In the genomic region with DNA sequence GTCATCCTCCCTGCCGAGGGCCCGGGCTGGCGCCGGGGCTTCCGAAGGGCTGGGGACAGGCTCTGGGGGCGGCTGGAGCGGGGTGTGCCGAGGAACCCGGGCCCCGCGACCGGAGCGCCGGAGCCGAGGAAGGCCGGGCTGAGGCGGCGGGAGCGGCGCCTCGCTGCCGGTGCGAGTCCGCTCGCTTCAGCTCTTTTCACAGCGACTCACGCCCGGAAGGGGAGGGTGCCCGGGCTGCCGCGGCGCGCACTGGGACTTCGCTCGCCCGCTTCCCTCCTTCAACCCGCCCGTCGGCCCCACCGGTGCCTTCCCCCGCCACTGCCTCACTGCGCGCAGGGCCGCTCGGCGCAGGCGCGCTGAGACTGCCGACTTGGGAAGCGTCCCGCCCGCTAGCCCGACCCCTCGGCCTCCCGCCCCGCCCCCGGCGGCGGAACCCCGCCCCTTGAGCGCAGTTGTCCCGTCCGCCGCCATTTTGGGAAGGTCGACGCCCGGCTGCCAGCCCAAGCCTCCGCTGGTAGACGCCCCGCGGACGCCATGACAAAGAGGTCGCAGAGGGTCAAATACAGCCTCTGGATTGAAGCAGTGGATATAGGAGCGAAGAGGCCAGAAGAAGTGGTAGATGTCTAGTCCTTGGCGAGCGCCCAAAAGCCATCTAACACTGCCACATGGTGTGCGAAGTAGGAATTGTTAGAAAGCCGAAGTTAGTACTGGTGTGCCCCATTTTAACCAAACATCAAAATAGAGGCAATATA, we compare ENCODE assay signal across 8 cellular contexts. TPM values are rescaled to one million over a fixed set of nuclear protein-coding genes. Genes with fewer than 3 reads are reported as not detected.
DNase-seq lines count a peak whose midpoint lies in the region; ATAC-seq and TF ChIP-seq lines count a peak whose summit lies in the region.

TSS of gene UBE2G1 (minus strand) at position 364 of the 752 bp plus-strand sequence. CDS start at position 5, 359 bp downstream.

- peaks cover 7 to 26% of the 10 kb centered on the region in 2 donors for H3K4me1 ChIP-seq in thoracic aorta (ENCODE audit: control insufficient read depth in 1 of 2, low read depth in 2 of 2)

- H3K36me3 ChIP-seq in thoracic aorta = no peaks in the 10 kb centered on the region

- H3K9me3 Mint-ChIP-seq in activated naive CD4-positive, alpha-beta T cell treated with anti-CD3 and anti-CD28 coated beads, Interleukin-2, amount 50 U/mL, for 24 hours = no peaks in the 10 kb centered on the region

- POLR2A ChIA-PET in GM10248 (lab: Yijun Ruan, JAX) = interaction anchor here (0.5 to 1.3 kb wide), 2 partner anchors 9 to 25 kb away, joined by 4 read pairs; no protein-coding TSS in a partner anchor

- H3K36me3 Mint-ChIP-seq in activated naive CD4-positive, alpha-beta T cell treated with anti-CD3 and anti-CD28 coated beads, Interleukin-2, amount 50 U/mL, for 24 hours = peaks cover 2% of the 10 kb centered on the region

- H3K4me3 ChIP-seq in thoracic aorta = peak within 1 kb of the TSS; percentile 96

- peak within 1 kb of the TSS; percentile 99 for H3K27ac ChIP-seq in thoracic aorta

- peak; percentile 97 for DNase-seq in GM10248 (ENCODE audit: extremely low spot score)
- DNase-seq in NCI-H1092 (lab: John Stamatoyannopoulos, UW) = peak; percentile 88
- peak; percentile 56 for DNase-seq in glomerular endothelial cell (ENCODE audit: extremely low read depth, low read depth, low spot score)
- DNase-seq in omental fat pad (ENCODE audit: low spot score) = peak; percentile 94
- DNase-seq in thoracic aorta (ENCODE audit: low spot score) = peak; percentile 90

- H3K27ac Mint-ChIP-seq in activated naive CD4-positive, alpha-beta T cell treated with anti-CD3 and anti-CD28 coated beads, Interleukin-2, amount 50 U/mL, for 24 hours = peak within 1 kb of the TSS; percentile 95

- peak within 1 kb of the TSS; percentile 87 for H3K4me3 Mint-ChIP-seq in activated naive CD4-positive, alpha-beta T cell treated with anti-CD3 and anti-CD28 coated beads, Interleukin-2, amount 50 U/mL, for 24 hours

- H3K27me3 Mint-ChIP-seq in activated naive CD4-positive, alpha-beta T cell treated with anti-CD3 and anti-CD28 coated beads, Interleukin-2, amount 50 U/mL, for 24 hours = no peaks in the 10 kb centered on the region

- H3K27me3 ChIP-seq in thoracic aorta (replicated peaks; ENCODE audit: insufficient read depth) = no peaks in the 10 kb centered on the region

- CTCF ChIA-PET in GM10248 (lab: Yijun Ruan, JAX) = interaction anchor here (0.8 to 1.1 kb wide), 3 partner anchors 47 to 151 kb away, joined by 3 to 4 read pairs (median 3); no protein-coding TSS in a partner anchor

- no peaks in the 10 kb centered on the region for H3K9me3 ChIP-seq in thoracic aorta

- ATAC-seq in HG02571 (IDR thresholded peaks at IDR 0.05; ENCODE audit: unreplicated experiment) (peak; percentile 67), SK-N-SH treated with all-trans-retinoic acid at 6 μM for 48 hours (peak; percentile 92), omental fat pad (ENCODE audit: low FRiP score) (peak; percentile 96), thoracic aorta (ENCODE audit: insufficient number of reproducible peaks, low FRiP score, low read depth) (peak; percentile 93)

- H3K4me1 Mint-ChIP-seq in activated naive CD4-positive, alpha-beta T cell treated with anti-CD3 and anti-CD28 coated beads, Interleukin-2, amount 50 U/mL, for 24 hours = peaks cover 34% of the 10 kb centered on the region

- TF ChIP-seq CTCF in GM10248 (IDR thresholded peaks at IDR 0.05; ENCODE audit: control extremely low read depth, extremely low read depth, low read depth, missing control alignments) (peak; percentile 27), omental fat pad (IDR thresholded peaks at IDR 0.05) (no peak), thoracic aorta (IDR thresholded peaks at IDR 0.05) (no peak)

TF ChIP-seq in SK-N-SH treated with all-trans-retinoic acid at 6 μM for 48 hours, 23 proteins besides CTCF, POLR2A, EP300 and RAD21 (continues in another document):
- TF ChIP-seq RARB (CRISPR knock-in tag; IDR thresholded peaks at IDR 0.05) = no peak
- TF ChIP-seq, protein P1, sequence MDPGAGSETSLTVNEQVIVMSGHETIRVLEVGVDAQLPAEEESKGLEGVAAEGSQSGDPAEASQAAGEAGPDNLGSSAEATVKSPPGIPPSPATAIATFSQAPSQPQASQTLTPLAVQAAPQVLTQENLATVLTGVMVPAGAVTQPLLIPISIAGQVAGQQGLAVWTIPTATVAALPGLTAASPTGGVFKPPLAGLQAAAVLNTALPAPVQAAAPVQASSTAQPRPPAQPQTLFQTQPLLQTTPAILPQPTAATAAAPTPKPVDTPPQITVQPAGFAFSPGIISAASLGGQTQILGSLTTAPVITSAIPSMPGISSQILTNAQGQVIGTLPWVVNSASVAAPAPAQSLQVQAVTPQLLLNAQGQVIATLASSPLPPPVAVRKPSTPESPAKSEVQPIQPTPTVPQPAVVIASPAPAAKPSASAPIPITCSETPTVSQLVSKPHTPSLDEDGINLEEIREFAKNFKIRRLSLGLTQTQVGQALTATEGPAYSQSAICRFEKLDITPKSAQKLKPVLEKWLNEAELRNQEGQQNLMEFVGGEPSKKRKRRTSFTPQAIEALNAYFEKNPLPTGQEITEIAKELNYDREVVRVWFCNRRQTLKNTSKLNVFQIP (CRISPR knock-in tag; IDR thresholded peaks at IDR 0.05; ENCODE audit: borderline replicate concordance, low read depth) = no peak
- no peak for TF ChIP-seq PPARA (CRISPR knock-in tag; IDR thresholded peaks at IDR 0.05; ENCODE audit: borderline replicate concordance)
- no peak for TF ChIP-seq ESRRG (CRISPR knock-in tag; IDR thresholded peaks at IDR 0.05)
- TF ChIP-seq TSHZ2 (CRISPR knock-in tag; IDR thresholded peaks at IDR 0.05) = no peak
- TF ChIP-seq CREB5 (CRISPR knock-in tag; IDR thresholded peaks at IDR 0.05; ENCODE audit: low read depth) = no peak
- no peak for TF ChIP-seq CSRNP3 (CRISPR knock-in tag; IDR thresholded peaks at IDR 0.05)
- TF ChIP-seq ZNF565 (CRISPR knock-in tag; conservative IDR thresholded peaks at IDR 0.05; ENCODE audit: low read depth) = no peak
- no peak for TF ChIP-seq ZNF8 (CRISPR knock-in tag; IDR thresholded peaks at IDR 0.05)
- TF ChIP-seq ZNF70 (CRISPR knock-in tag; IDR thresholded peaks at IDR 0.05) = no peak
- no peak for TF ChIP-seq ZFP30 (CRISPR knock-in tag; IDR thresholded peaks at IDR 0.05)
- TF ChIP-seq TOX (CRISPR knock-in tag; IDR thresholded peaks at IDR 0.05; ENCODE audit: borderline replicate concordance) = no peak
- TF ChIP-seq BACH2 (CRISPR knock-in tag; IDR thresholded peaks at IDR 0.05; ENCODE audit: borderline replicate concordance) = no peak

RNA-seq across cellular contexts. Expression of gene UBE2G1, which starts in this region (rescaled TPM):
- total RNA-seq in glomerular endothelial cell (60.0 and 79.8 TPM in 2 replicates), omental fat pad (10 to 100 TPM; 34.7 to 45.6 (median 40.3) TPM), thoracic aorta (10 to 100 TPM; 38.8 to 47.7 TPM)

Comparison
In these comparisons a context has a peak if more than half of its experiments do, and no peak if none do; other contexts are left out.
1. Peak in every context shown above with its lines: DNase-seq, ATAC-seq, H3K4me3 ChIP-seq and H3K27ac ChIP-seq.